Comparison of ENCODE assay signal across 1 cellular context in genomic region chr3:24351779-24352469, GRCh38.
TF ChIP-seq lines count a peak whose summit lies in the region.

No MANE protein-coding gene starts in this region.

TF ChIP-seq in K562, 482 proteins besides CTCF, POLR2A, EP300 and RAD21 (continued from another document and continues in another):
- TF ChIP-seq CHAMP1 (IDR thresholded peaks at IDR 0.05) (peak; percentile 100), ZNF384 (IDR thresholded peaks at IDR 0.05; ENCODE audit: low read depth, low read length) (no peak), ZFP91 (CRISPR knock-in tag; IDR thresholded peaks at IDR 0.05) (no peak), EZH2 (IDR thresholded peaks at IDR 0.05; ENCODE audit: borderline replicate concordance, low read depth, low read length) (no peak), CGGBP1 (CRISPR knock-in tag; IDR thresholded peaks at IDR 0.05) (no peak), ZNF232 (CRISPR knock-in tag; IDR thresholded peaks at IDR 0.05) (no peak), CREB3 (tag; conservative IDR thresholded peaks at IDR 0.05; ENCODE audit: low read depth) (no peak), SIN3A (IDR thresholded peaks at IDR 0.05; ENCODE audit: borderline replicate concordance in 2 of 2, control insufficient read depth in 1 of 2, low read depth in 2 of 2, low read length in 2 of 2) (no peak), MCM2 (IDR thresholded peaks at IDR 0.05; ENCODE audit: low read depth) (no peak), PCBP2 (IDR thresholded peaks at IDR 0.05; ENCODE audit: low read depth, low read length, poor library complexity, severe bottlenecking) (no peak), MITF (IDR thresholded peaks at IDR 0.05) (peak; percentile 78; the same call in 1 of the 2 replicates), ZNF274 (IDR thresholded peaks at IDR 0.05; ENCODE audit: borderline replicate concordance, low read depth, low read length) (no peak), ZNF121 (CRISPR knock-in tag; conservative IDR thresholded peaks at IDR 0.05) (no peak), NFRKB (IDR thresholded peaks at IDR 0.05; ENCODE audit: low read depth) (no peak; the same call in none of the 2 replicates), ZNF197 (CRISPR knock-in tag; IDR thresholded peaks at IDR 0.05; ENCODE audit: low read depth) (no peak), SETDB1 (IDR thresholded peaks at IDR 0.05; ENCODE audit: low read length) (no peak), KDM5B (IDR thresholded peaks at IDR 0.05; ENCODE audit: insufficient replicate concordance, low read depth, low read length) (no peak), ZNF76 (CRISPR knock-in tag; IDR thresholded peaks at IDR 0.05; ENCODE audit: borderline replicate concordance) (no peak), ZFPM2 (CRISPR knock-in tag; IDR thresholded peaks at IDR 0.05) (no peak), CAMTA2 (CRISPR knock-in tag; conservative IDR thresholded peaks at IDR 0.05) (no peak), SMAD2 (IDR thresholded peaks at IDR 0.05; ENCODE audit: low read depth, low read length) (no peak), IRF2 (CRISPR knock-in tag; IDR thresholded peaks at IDR 0.05) (no peak), GTF2F1 (IDR thresholded peaks at IDR 0.05; ENCODE audit: low read depth, low read length) (no peak), MIER1 (IDR thresholded peaks at IDR 0.05; ENCODE audit: low read depth) (peak; percentile 5; the same call in 1 of the 2 replicates), CEBPZ (IDR thresholded peaks at IDR 0.05; ENCODE audit: borderline replicate concordance, low read depth, low read length) (no peak), ZNF408 (CRISPR knock-in tag; IDR thresholded peaks at IDR 0.05; ENCODE audit: low read depth) (no peak), CREB5 (CRISPR knock-in tag; IDR thresholded peaks at IDR 0.05) (no peak), ELF2 (CRISPR knock-in tag; IDR thresholded peaks at IDR 0.05) (no peak), PHB2 (IDR thresholded peaks at IDR 0.05; ENCODE audit: low read depth) (0 out of 2 replicates have a peak, but pooled peaks have one; percentile 61), RBM39 (optimal IDR thresholded peaks at IDR 0.05; ENCODE audit: low read depth, low read length) (no peak), GTF2E2 (tag; IDR thresholded peaks at IDR 0.05) (no peak; the same call in 1 of the 2 replicates), KAT8 (IDR thresholded peaks at IDR 0.05; ENCODE audit: low read depth) (no peak), MEIS2 (IDR thresholded peaks at IDR 0.05; ENCODE audit: partially characterized antibody) (peak; percentile 98), HOXB6 (CRISPR knock-in tag; IDR thresholded peaks at IDR 0.05; ENCODE audit: borderline replicate concordance) (no peak), ZKSCAN1 (IDR thresholded peaks at IDR 0.05; ENCODE audit: low read depth, low read length) (no peak), ADNP (tag; IDR thresholded peaks at IDR 0.05) (no peak), BACH1 (tag; IDR thresholded peaks at IDR 0.05) (no peak), NR4A1 (CRISPR knock-in tag; IDR thresholded peaks at IDR 0.05) (no peak), NR4A1 (tag; IDR thresholded peaks at IDR 0.05) (peak; percentile 92), HDAC2 (IDR thresholded peaks at IDR 0.05) (peak; percentile 90), ZEB2 (IDR thresholded peaks at IDR 0.05) (peak; percentile 96), UBTF (IDR thresholded peaks at IDR 0.05; ENCODE audit: borderline replicate concordance in 1 of 2, low read depth in 2 of 2, low read length in 2 of 2) (0 out of 4 replicates have a peak, but pooled peaks of 1 of the 2 experiments have one; percentile 37), ZNF277 (CRISPR knock-in tag; IDR thresholded peaks at IDR 0.05; ENCODE audit: borderline replicate concordance) (no peak), POLR2B (IDR thresholded peaks at IDR 0.05; ENCODE audit: low read depth, partially characterized antibody) (no peak), MAZ (CRISPR knock-in tag; conservative IDR thresholded peaks at IDR 0.05 in 1 of 2, IDR thresholded peaks at IDR 0.05 in 1 of 2) (no peak), FOXP1 (CRISPR knock-in tag; IDR thresholded peaks at IDR 0.05) (no peak), GMEB1 (CRISPR knock-in tag; IDR thresholded peaks at IDR 0.05) (no peak), ZNF79 (CRISPR knock-in tag; IDR thresholded peaks at IDR 0.05; ENCODE audit: low read depth) (no peak), ZNF696 (CRISPR knock-in tag; conservative IDR thresholded peaks at IDR 0.05) (no peak)
